ENCODE assay signal across 17 cellular contexts in the genomic region with DNA sequence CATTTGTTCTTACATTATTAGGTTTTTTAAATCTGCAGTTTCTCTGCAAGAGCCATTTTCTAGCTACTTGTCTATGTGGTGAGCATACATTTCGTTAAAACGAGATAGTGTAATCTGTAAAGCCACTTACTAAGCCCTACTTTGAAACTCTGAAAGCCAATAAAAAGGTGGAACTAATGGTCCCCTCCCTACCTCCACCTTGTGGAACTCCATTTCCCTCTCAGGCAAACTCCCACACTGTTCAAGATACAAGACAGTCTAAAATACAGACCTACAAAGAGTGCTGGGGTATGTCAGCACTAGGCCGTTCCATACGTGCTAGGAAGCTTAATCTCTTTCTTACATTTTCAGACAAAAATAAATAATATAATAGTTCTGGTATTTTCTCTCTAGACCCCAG.
DNase-seq lines count a peak whose midpoint lies in the region; ATAC-seq and TF ChIP-seq lines count a peak whose summit lies in the region.
"Had no signal": no experiment of that assay in that cellular context is flagged by ENCODE, and none has a peak within 500 bp of the region (broad histone marks: within the 10 kb centered on the region; RNA-seq: fewer than 3 reads in every experiment).

No MANE protein-coding gene starts in this region.

- H3K27me3 ChIP-seq in DND-41 (ENCODE audit: insufficient read depth, low read length, poor library complexity) (no peaks in the 10 kb centered on the region), H7 (ENCODE audit: control insufficient read depth, insufficient read depth, low read length) (no peaks in the 10 kb centered on the region; the same call in 1 of the 2 replicates), tibial nerve (no peaks in the 10 kb centered on the region)

- TF ChIP-seq CTCF in DND-41 (IDR thresholded peaks at IDR 0.05; ENCODE audit: borderline replicate concordance, extremely low read depth, low read length, poor library complexity, severe bottlenecking) (peak; percentile 30), tibial nerve (IDR thresholded peaks at IDR 0.05) (no peak)

- no peaks in the 10 kb centered on the region for H4K20me1 ChIP-seq in DND-41 (ENCODE audit: insufficient read depth, low read length)

- H3K9me3 Mint-ChIP-seq in activated naive CD8-positive, alpha-beta T cell treated with anti-CD3 and anti-CD28 coated beads, Interleukin-2, amount 50 U/mL, for 24 hours = peaks cover 3% of the 10 kb centered on the region

- peak overlapping the region; percentile 99 for H3K27ac ChIP-seq in DND-41 (ENCODE audit: low read length)
- H3K27ac ChIP-seq in tibial nerve = no peak overlapping the region

- 92 to 96% methylated on average over 4 of the region's 4 CpGs for WGBS in tibial nerve, 2 donors

- peaks cover 3% of the 10 kb centered on the region for H3K36me3 Mint-ChIP-seq in activated naive CD8-positive, alpha-beta T cell treated with anti-CD3 and anti-CD28 coated beads, Interleukin-2, amount 50 U/mL, for 24 hours (ENCODE audit: low read depth)

- no peaks in the 10 kb centered on the region for H3K79me2 ChIP-seq in DND-41 (ENCODE audit: insufficient read depth, low read length)

- H3K4me1 ChIP-seq in DND-41 (ENCODE audit: insufficient read depth, low read length) = peaks cover 74% of the 10 kb centered on the region
- H3K4me1 ChIP-seq in tibial nerve = peaks cover 0 to 17% (median 5%) of the 10 kb centered on the region in 4 donors

- H3K4me3 ChIP-seq in DND-41 (ENCODE audit: low read depth in 1 of 2, low read length in 2 of 2) (no peak overlapping the region), H7 (ENCODE audit: insufficient read depth, low read depth, low read length) (no peak overlapping the region), tibial nerve (no peak overlapping the region)

- no peak for TF ChIP-seq POLR2A in tibial nerve (IDR thresholded peaks at IDR 0.05)

- H2AFZ ChIP-seq in DND-41 (ENCODE audit: low read depth, low read length) = no peak overlapping the region

- H3K9ac ChIP-seq in DND-41 (ENCODE audit: low read depth, low read length) = no peak overlapping the region

- H3K4me2 ChIP-seq in DND-41 (ENCODE audit: insufficient read depth, low read length) = no peak overlapping the region

- H3K9me3 ChIP-seq in DND-41 (ENCODE audit: insufficient read depth, low read length, severe bottlenecking) (no peaks in the 10 kb centered on the region), tibial nerve (no peaks in the 10 kb centered on the region)

- H3K36me3 ChIP-seq in DND-41 (ENCODE audit: insufficient read depth, low read length) = no peaks in the 10 kb centered on the region
- no peaks in the 10 kb centered on the region for H3K36me3 ChIP-seq in H7 (replicated peaks; ENCODE audit: control insufficient read depth, insufficient read depth, low read length)
- no peaks in the 10 kb centered on the region for H3K36me3 ChIP-seq in tibial nerve

- no peaks in the 10 kb centered on the region for H3K27me3 Mint-ChIP-seq in activated naive CD8-positive, alpha-beta T cell treated with anti-CD3 and anti-CD28 coated beads, Interleukin-2, amount 50 U/mL, for 24 hours

- DNase-seq in DND-41 (no peak), H7 (peak; percentile 18), iPS-NIHi7 (ENCODE audit: extremely low spot score) (peak; percentile 20), tibial nerve (ENCODE audit: low spot score in 2 of 2) (no peak)
- no peak for DNase-seq in activated naive CD8-positive, alpha-beta T cell treated with anti-CD3 and anti-CD28 coated beads, Interleukin-2, amount 50 U/mL, for 24 hours
- DNase-seq: AML-193, GF-D8, KBM-7, NCI-H1048, NCI-H1436 treated with DMSO at 0.1 percent for 48 hours, NCI-H2081, NCI-H510A treated with DMSO at 0.1 percent for 48 hours, NCI-H774, T-helper 2 cell had no signal

- no peak overlapping the region for H3K27ac Mint-ChIP-seq in activated naive CD8-positive, alpha-beta T cell treated with anti-CD3 and anti-CD28 coated beads, Interleukin-2, amount 50 U/mL, for 24 hours

- H3K4me1 Mint-ChIP-seq in activated naive CD8-positive, alpha-beta T cell treated with anti-CD3 and anti-CD28 coated beads, Interleukin-2, amount 50 U/mL, for 24 hours = peaks cover 35% of the 10 kb centered on the region

- H3K4me3 Mint-ChIP-seq in activated naive CD8-positive, alpha-beta T cell treated with anti-CD3 and anti-CD28 coated beads, Interleukin-2, amount 50 U/mL, for 24 hours = no peak overlapping the region
- H3K4me3 Mint-ChIP-seq: CD14-positive monocyte had no signal

- ATAC-seq in DND-41 (ENCODE audit: insufficient read depth, low read depth) (no peak), SK-N-SH treated with all-trans-retinoic acid at 6 μM for 48 hours (peak; percentile 37; the same call in 1 of the 3 replicates), HG03039 (IDR thresholded peaks at IDR 0.05; ENCODE audit: unreplicated experiment) (no peak)
- no peak for ATAC-seq in activated naive CD8-positive, alpha-beta T cell treated with anti-CD3 and anti-CD28 coated beads, Interleukin-2, amount 50 U/mL, for 24 hours

- no peak for TF ChIP-seq EP300 in tibial nerve (IDR thresholded peaks at IDR 0.05)

TF ChIP-seq in SK-N-SH treated with all-trans-retinoic acid at 6 μM for 48 hours, 23 proteins besides CTCF, POLR2A, EP300 and RAD21 (continues in another document):
- TF ChIP-seq ZNF8 (CRISPR knock-in tag; IDR thresholded peaks at IDR 0.05) = no peak
- no peak for TF ChIP-seq TOX (CRISPR knock-in tag; IDR thresholded peaks at IDR 0.05; ENCODE audit: borderline replicate concordance)
- no peak for TF ChIP-seq PPARA (CRISPR knock-in tag; IDR thresholded peaks at IDR 0.05; ENCODE audit: borderline replicate concordance)
- no peak for TF ChIP-seq BACH2 (CRISPR knock-in tag; IDR thresholded peaks at IDR 0.05; ENCODE audit: borderline replicate concordance)
- TF ChIP-seq, protein P1, sequence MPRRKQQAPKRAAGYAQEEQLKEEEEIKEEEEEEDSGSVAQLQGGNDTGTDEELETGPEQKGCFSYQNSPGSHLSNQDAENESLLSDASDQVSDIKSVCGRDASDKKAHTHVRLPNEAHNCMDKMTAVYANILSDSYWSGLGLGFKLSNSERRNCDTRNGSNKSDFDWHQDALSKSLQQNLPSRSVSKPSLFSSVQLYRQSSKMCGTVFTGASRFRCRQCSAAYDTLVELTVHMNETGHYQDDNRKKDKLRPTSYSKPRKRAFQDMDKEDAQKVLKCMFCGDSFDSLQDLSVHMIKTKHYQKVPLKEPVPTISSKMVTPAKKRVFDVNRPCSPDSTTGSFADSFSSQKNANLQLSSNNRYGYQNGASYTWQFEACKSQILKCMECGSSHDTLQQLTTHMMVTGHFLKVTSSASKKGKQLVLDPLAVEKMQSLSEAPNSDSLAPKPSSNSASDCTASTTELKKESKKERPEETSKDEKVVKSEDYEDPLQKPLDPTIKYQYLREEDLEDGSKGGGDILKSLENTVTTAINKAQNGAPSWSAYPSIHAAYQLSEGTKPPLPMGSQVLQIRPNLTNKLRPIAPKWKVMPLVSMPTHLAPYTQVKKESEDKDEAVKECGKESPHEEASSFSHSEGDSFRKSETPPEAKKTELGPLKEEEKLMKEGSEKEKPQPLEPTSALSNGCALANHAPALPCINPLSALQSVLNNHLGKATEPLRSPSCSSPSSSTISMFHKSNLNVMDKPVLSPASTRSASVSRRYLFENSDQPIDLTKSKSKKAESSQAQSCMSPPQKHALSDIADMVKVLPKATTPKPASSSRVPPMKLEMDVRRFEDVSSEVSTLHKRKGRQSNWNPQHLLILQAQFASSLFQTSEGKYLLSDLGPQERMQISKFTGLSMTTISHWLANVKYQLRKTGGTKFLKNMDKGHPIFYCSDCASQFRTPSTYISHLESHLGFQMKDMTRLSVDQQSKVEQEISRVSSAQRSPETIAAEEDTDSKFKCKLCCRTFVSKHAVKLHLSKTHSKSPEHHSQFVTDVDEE (CRISPR knock-in tag; IDR thresholded peaks at IDR 0.05) = no peak
- TF ChIP-seq ISL1 (CRISPR knock-in tag; IDR thresholded peaks at IDR 0.05) = no peak
- no peak for TF ChIP-seq ZNF70 (CRISPR knock-in tag; IDR thresholded peaks at IDR 0.05)
- no peak for TF ChIP-seq ESRRG (CRISPR knock-in tag; IDR thresholded peaks at IDR 0.05)
- TF ChIP-seq ZFP3 (CRISPR knock-in tag; IDR thresholded peaks at IDR 0.05) = no peak
- TF ChIP-seq, protein P2, sequence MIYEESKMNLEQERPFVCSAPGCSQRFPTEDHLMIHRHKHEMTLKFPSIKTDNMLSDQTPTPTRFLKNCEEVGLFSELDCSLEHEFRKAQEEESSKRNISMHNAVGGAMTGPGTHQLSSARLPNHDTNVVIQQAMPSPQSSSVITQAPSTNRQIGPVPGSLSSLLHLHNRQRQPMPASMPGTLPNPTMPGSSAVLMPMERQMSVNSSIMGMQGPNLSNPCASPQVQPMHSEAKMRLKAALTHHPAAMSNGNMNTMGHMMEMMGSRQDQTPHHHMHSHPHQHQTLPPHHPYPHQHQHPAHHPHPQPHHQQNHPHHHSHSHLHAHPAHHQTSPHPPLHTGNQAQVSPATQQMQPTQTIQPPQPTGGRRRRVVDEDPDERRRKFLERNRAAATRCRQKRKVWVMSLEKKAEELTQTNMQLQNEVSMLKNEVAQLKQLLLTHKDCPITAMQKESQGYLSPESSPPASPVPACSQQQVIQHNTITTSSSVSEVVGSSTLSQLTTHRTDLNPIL (CRISPR knock-in tag; IDR thresholded peaks at IDR 0.05; ENCODE audit: low read depth) = no peak
- TF ChIP-seq GLIS3 (CRISPR knock-in tag; IDR thresholded peaks at IDR 0.05) = no peak
- TF ChIP-seq ZNF565 (CRISPR knock-in tag; conservative IDR thresholded peaks at IDR 0.05; ENCODE audit: low read depth) = no peak
- TF ChIP-seq, protein P3, sequence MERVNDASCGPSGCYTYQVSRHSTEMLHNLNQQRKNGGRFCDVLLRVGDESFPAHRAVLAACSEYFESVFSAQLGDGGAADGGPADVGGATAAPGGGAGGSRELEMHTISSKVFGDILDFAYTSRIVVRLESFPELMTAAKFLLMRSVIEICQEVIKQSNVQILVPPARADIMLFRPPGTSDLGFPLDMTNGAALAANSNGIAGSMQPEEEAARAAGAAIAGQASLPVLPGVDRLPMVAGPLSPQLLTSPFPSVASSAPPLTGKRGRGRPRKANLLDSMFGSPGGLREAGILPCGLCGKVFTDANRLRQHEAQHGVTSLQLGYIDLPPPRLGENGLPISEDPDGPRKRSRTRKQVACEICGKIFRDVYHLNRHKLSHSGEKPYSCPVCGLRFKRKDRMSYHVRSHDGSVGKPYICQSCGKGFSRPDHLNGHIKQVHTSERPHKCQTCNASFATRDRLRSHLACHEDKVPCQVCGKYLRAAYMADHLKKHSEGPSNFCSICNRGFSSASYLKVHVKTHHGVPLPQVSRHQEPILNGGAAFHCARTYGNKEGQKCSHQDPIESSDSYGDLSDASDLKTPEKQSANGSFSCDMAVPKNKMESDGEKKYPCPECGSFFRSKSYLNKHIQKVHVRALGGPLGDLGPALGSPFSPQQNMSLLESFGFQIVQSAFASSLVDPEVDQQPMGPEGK (CRISPR knock-in tag; IDR thresholded peaks at IDR 0.05; ENCODE audit: borderline replicate concordance) = no peak

Comparison
In these comparisons a context has a peak if more than half of its experiments do, and no peak if none do; other contexts are left out.
1. DNase-seq: peak in H7 (single experiment) and iPS-NIHi7 (single experiment); none in DND-41 (single experiment), tibial nerve (0 of 2) and activated naive CD8-positive, alpha-beta T cell treated with anti-CD3 and anti-CD28 coated beads, Interleukin-2, amount 50 U/mL, for 24 hours (single experiment).